In the genomic region with DNA sequence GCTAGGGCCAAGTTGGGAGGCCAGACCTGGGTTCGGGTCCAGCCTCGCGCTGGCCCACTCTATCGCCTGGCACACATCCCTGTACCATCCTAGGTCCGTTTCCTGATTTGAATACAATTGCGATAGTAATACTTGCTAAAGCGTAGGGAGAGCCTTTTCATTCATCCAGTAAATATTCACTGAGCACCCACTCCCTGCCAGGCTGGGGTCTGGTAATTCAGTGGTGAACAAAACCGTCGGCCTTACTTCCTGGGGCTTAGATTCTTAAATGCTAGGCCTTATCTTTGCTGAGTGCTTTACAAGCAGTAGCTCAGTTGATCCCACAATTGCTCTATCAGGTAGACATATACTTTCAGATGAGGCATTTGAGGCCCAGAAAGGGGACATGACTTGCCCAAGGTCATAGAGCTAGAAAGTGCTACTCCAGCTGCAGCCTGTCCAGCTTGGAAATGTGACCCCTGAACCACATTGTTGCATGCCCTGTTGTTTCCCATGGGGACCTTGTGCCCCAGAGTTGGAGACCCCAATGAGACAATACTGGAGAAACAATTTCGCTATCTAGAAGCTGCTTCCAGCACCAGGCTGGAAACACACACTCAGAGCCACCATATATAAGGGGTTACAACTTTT, we compare ENCODE assay signal across 8 cellular contexts. TPM values are rescaled to one million over a fixed set of nuclear protein-coding genes. Genes with fewer than 3 reads are reported as not detected.
A peak's percentile ranks its signal among the peaks of the same experiment; 100 is the strongest.
DNase-seq lines count a peak whose midpoint lies in the region; ATAC-seq and TF ChIP-seq lines count a peak whose summit lies in the region.

No MANE protein-coding gene starts in this region.

- intact Hi-C loops in left colon (cut with DNase I, micrococcal nuclease), result loop anchor here in 1 of 2 donors (5.0 kb wide), 1 partner anchor 105 kb away; no protein-coding TSS in a partner anchor

- no peak for TF ChIP-seq CTCF in HFF-Myc (IDR thresholded peaks at IDR 0.05; ENCODE audit: low read depth, low read length, missing control alignments)

- DNase-seq in HFF-Myc (ENCODE audit: extremely low read depth, low read depth), result no peak
- DNase-seq in activated CD8-positive, alpha-beta T cell treated with anti-CD3 and anti-CD28 coated beads, Interleukin-2, amount 10 ng/mL, durations not matched to agents 7 days and 5 days, result no peak
- no peak for DNase-seq in stimulated activated effector memory CD8-positive, alpha-beta T cell treated with anti-CD3 and anti-CD28 coated beads, Interleukin-12 subunit alpha, Interleukin-12 subunit beta, amount 100 ng/mL, for 72 hours (ENCODE audit: low spot score in 2 of 2)
- DNase-seq in left colon, result no peak

- no peak for ATAC-seq in activated CD8-positive, alpha-beta T cell treated with anti-CD3 and anti-CD28 coated beads, Interleukin-2, amount 10 ng/mL, durations not matched to agents 7 days and 5 days
- no peak for ATAC-seq in stimulated activated effector memory CD8-positive, alpha-beta T cell treated with anti-CD3 and anti-CD28 coated beads, Interleukin-12 subunit alpha, Interleukin-12 subunit beta, amount 100 ng/mL, for 72 hours
- ATAC-seq in HG03565 (IDR thresholded peaks at IDR 0.05; ENCODE audit: unreplicated experiment) (no peak), GM21423 (IDR thresholded peaks at IDR 0.05; ENCODE audit: unreplicated experiment) (no peak), GM18858 (IDR thresholded peaks at IDR 0.05; ENCODE audit: unreplicated experiment) (no peak), left colon (no peak)

- H3K36me3 Mint-ChIP-seq in activated CD8-positive, alpha-beta T cell treated with anti-CD3 and anti-CD28 coated beads, Interleukin-2, amount 10 ng/mL, durations not matched to agents 7 days and 5 days (ENCODE audit: low read depth), result peaks cover 49% of the 10 kb centered on the region
- peaks cover 69% of the 10 kb centered on the region for H3K36me3 Mint-ChIP-seq in stimulated activated effector memory CD8-positive, alpha-beta T cell treated with anti-CD3 and anti-CD28 coated beads, Interleukin-12 subunit alpha, Interleukin-12 subunit beta, amount 100 ng/mL, for 72 hours

- CTCF ChIA-PET in activated CD8-positive, alpha-beta T cell treated with anti-CD3 and anti-CD28 coated beads, Interleukin-2, amount 10 ng/mL, durations not matched to agents 7 days and 5 days (lab: Charles Lee), result interaction anchor here (1.0 to 3.8 kb wide), 9 partner anchors 8 to 425 kb away, joined by 3 to 28 read pairs (median 4); no protein-coding TSS in a partner anchor

- peak overlapping the region; percentile 96 for H3K4me3 Mint-ChIP-seq in activated CD8-positive, alpha-beta T cell treated with anti-CD3 and anti-CD28 coated beads, Interleukin-2, amount 10 ng/mL, durations not matched to agents 7 days and 5 days
- peak overlapping the region; percentile 86 for H3K4me3 Mint-ChIP-seq in stimulated activated effector memory CD8-positive, alpha-beta T cell treated with anti-CD3 and anti-CD28 coated beads, Interleukin-12 subunit alpha, Interleukin-12 subunit beta, amount 100 ng/mL, for 72 hours

- peaks cover 51% of the 10 kb centered on the region for H3K4me1 Mint-ChIP-seq in activated CD8-positive, alpha-beta T cell treated with anti-CD3 and anti-CD28 coated beads, Interleukin-2, amount 10 ng/mL, durations not matched to agents 7 days and 5 days (ENCODE audit: low read depth)
- H3K4me1 Mint-ChIP-seq in stimulated activated effector memory CD8-positive, alpha-beta T cell treated with anti-CD3 and anti-CD28 coated beads, Interleukin-12 subunit alpha, Interleukin-12 subunit beta, amount 100 ng/mL, for 72 hours, result peaks cover 58% of the 10 kb centered on the region

- POLR2A ChIA-PET in activated CD8-positive, alpha-beta T cell treated with anti-CD3 and anti-CD28 coated beads, Interleukin-2, amount 10 ng/mL, durations not matched to agents 7 days and 5 days (lab: Charles Lee), result interaction anchor here (1.0 to 1.9 kb wide), 2 partner anchors 12 to 411 kb away, joined by 3 to 8 read pairs; no protein-coding TSS in a partner anchor

- H3K27ac Mint-ChIP-seq in activated CD8-positive, alpha-beta T cell treated with anti-CD3 and anti-CD28 coated beads, Interleukin-2, amount 10 ng/mL, durations not matched to agents 7 days and 5 days, result peak overlapping the region; percentile 91
- H3K27ac Mint-ChIP-seq in stimulated activated effector memory CD8-positive, alpha-beta T cell treated with anti-CD3 and anti-CD28 coated beads, Interleukin-12 subunit alpha, Interleukin-12 subunit beta, amount 100 ng/mL, for 72 hours, result peak overlapping the region; percentile 90

- H3K27me3 Mint-ChIP-seq in activated CD8-positive, alpha-beta T cell treated with anti-CD3 and anti-CD28 coated beads, Interleukin-2, amount 10 ng/mL, durations not matched to agents 7 days and 5 days (ENCODE audit: low read depth), result no peaks in the 10 kb centered on the region

- no peaks in the 10 kb centered on the region for H3K9me3 Mint-ChIP-seq in activated CD8-positive, alpha-beta T cell treated with anti-CD3 and anti-CD28 coated beads, Interleukin-2, amount 10 ng/mL, durations not matched to agents 7 days and 5 days (ENCODE audit: insufficient read depth)
- H3K9me3 Mint-ChIP-seq in stimulated activated effector memory CD8-positive, alpha-beta T cell treated with anti-CD3 and anti-CD28 coated beads, Interleukin-12 subunit alpha, Interleukin-12 subunit beta, amount 100 ng/mL, for 72 hours, result no peaks in the 10 kb centered on the region

- H3K4me3 ChIP-seq in HFF-Myc (replicated peaks; ENCODE audit: low read depth, low read length) (peak overlapping the region; percentile 68), iPS-11a (ENCODE audit: low read depth, low read length) (peak overlapping the region; percentile 60)

RNA-seq across cellular contexts. Expression of gene USB1, which starts 0.7 kb away (rescaled TPM):
- 10 to 100 TPM; 67.0 to 68.6 TPM for total RNA-seq in activated CD8-positive, alpha-beta T cell treated with anti-CD3 and anti-CD28 coated beads, Interleukin-2, amount 10 ng/mL, durations not matched to agents 7 days and 5 days
- total RNA-seq in left colon, result 10 to 100 TPM; 42.6 to 43.8 TPM

RNA-seq across cellular contexts. Expression of gene ZNF319, which starts 1.4 kb away (rescaled TPM):
- total RNA-seq in activated CD8-positive, alpha-beta T cell treated with anti-CD3 and anti-CD28 coated beads, Interleukin-2, amount 10 ng/mL, durations not matched to agents 7 days and 5 days, result 10 to 100 TPM; 16.6 to 17.0 TPM
- 1 to 10 TPM; 5.0 to 7.9 TPM for total RNA-seq in left colon

RNA-seq across cellular contexts. Expression of gene MMP15, which starts 23.7 kb away (rescaled TPM):
- total RNA-seq in activated CD8-positive, alpha-beta T cell treated with anti-CD3 and anti-CD28 coated beads, Interleukin-2, amount 10 ng/mL, durations not matched to agents 7 days and 5 days, result under 1 TPM; 0.50 to 0.61 TPM
- 100 to 1,000 TPM; 113 to 127 TPM for total RNA-seq in left colon

RNA-seq across cellular contexts. Expression of gene CNGB1, which starts 31.0 kb away (rescaled TPM):
- not detected for total RNA-seq in activated CD8-positive, alpha-beta T cell treated with anti-CD3 and anti-CD28 coated beads, Interleukin-2, amount 10 ng/mL, durations not matched to agents 7 days and 5 days
- under 1 TPM; 0.17 to 0.49 TPM for total RNA-seq in left colon

Comparison
In these comparisons a context has a peak if more than half of its experiments do, and no peak if none do; other contexts are left out.
1. RNA of gene MMP15, which starts 23.7 kb away (total RNA-seq): 113 to 127 TPM in left colon; 0.50 to 0.61 TPM in activated CD8-positive, alpha-beta T cell treated with anti-CD3 and anti-CD28 coated beads, Interleukin-2, amount 10 ng/mL, durations not matched to agents 7 days and 5 days; every median in the first group is over 10 times any median in the second.